In the genomic region with DNA sequence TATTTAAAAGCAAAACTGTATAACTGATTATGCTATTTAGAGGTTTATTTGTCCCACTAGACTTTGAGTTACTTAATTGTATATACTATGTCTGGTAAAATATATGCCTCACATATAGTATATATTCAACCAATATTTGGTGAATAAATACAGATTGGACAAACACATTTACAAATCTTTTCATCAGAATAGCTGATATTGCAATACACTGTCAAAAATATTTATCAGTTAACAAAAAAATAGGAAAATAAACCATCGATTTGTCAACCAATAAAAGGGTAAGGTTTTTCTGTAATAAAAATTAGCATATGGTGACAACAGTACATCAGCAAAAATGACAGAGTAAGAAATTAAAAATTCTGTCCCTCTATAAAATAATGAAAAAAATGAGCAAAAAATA, we compare ENCODE assay signal across 26 cellular contexts.
"Had no signal": no experiment of that assay in that cellular context is flagged by ENCODE, and none has a peak within 500 bp of the region (broad histone marks: within the 10 kb centered on the region; RNA-seq: fewer than 3 reads in every experiment).

No MANE protein-coding gene starts in this region.

- H3K36me3 ChIP-seq: colonic mucosa, esophagus squamous epithelium, gastrocnemius medialis, heart right ventricle, left lung, lower lobe of right lung had no signal

- DNase-seq: colonic mucosa; cortex of kidney; effector CD8-positive, alpha-beta T cell; effector memory CD8-positive, alpha-beta T cell; endodermal cell; erythroblast; esophagus squamous epithelium; foreskin fibroblast; foreskin melanocyte; gastrocnemius medialis; glutamatergic neuron; head of caudate nucleus; heart right ventricle; hippocampal formation; left cardiac atrium; left lung; left ventricle myocardium superior; lower lobe of right lung; mesenchymal stem cell; mucosa of descending colon; naive B cell had no signal

- H3K9me3 ChIP-seq: colonic mucosa, gastrocnemius medialis had no signal

- FAIRE-seq: endometrium, islet of Langerhans, keratinocyte had no signal

- H3K4me1 ChIP-seq: colonic mucosa, esophagus squamous epithelium, gastrocnemius medialis, heart right ventricle, left lung, lower lobe of right lung had no signal

- H3K27me3 ChIP-seq: colonic mucosa, esophagus squamous epithelium, gastrocnemius medialis, heart right ventricle, left lung had no signal

- ATAC-seq: effector memory CD8-positive, alpha-beta T cell; esophagus mucosa; gastrocnemius medialis; heart right ventricle; left cardiac atrium; left lung; left ventricle myocardium superior; lower lobe of right lung; mucosa of descending colon had no signal

- H3K27ac ChIP-seq: colonic mucosa, epithelial cell of prostate, esophagus squamous epithelium, gastrocnemius medialis, heart right ventricle, left lung, lower lobe of right lung had no signal

- H3K4me3 ChIP-seq: colonic mucosa, esophagus squamous epithelium, gastrocnemius medialis, heart right ventricle, left lung, lower lobe of right lung, mucosa of descending colon had no signal
